8 cellular contexts compared by ENCODE assay signal in genomic region chr11:65425971-65426838, GRCh38. TPM values are rescaled to one million over a fixed set of nuclear protein-coding genes. Genes with fewer than 3 reads are reported as not detected.
A peak's percentile ranks its signal among the peaks of the same experiment; 100 is the strongest.
DNase-seq lines count a peak whose midpoint lies in the region; ATAC-seq and TF ChIP-seq lines count a peak whose summit lies in the region.

No MANE protein-coding gene starts in this region.

- peak; percentile 21 for ATAC-seq in GM21786 (IDR thresholded peaks at IDR 0.05; ENCODE audit: unreplicated experiment)
- no peak for ATAC-seq in HG03196 (IDR thresholded peaks at IDR 0.05; ENCODE audit: unreplicated experiment)

- no peaks in the 10 kb centered on the region for H3K27me3 ChIP-seq in BLaER1
- no peaks in the 10 kb centered on the region for H3K27me3 ChIP-seq in mesenchymal stem cell (ENCODE audit: control insufficient read depth in 1 of 2, insufficient read depth in 1 of 2, low read length in 2 of 2)

- no peaks in the 10 kb centered on the region for H3K79me1 ChIP-seq in mesenchymal stem cell (replicated peaks; ENCODE audit: low read length, poor library complexity, severe bottlenecking)

- DNase-seq in SIG-M5 (lab: John Stamatoyannopoulos, UW) (peak; percentile 98), choroid plexus epithelial cell (ENCODE audit: low read depth) (peak; percentile 82), mesenchymal stem cell (peak; percentile 88), NCI-H1105 treated with DMSO at 0.1 percent for 48 hours (lab: John Stamatoyannopoulos, UW) (no peak)

- peaks cover 85% of the 10 kb centered on the region for H4K20me1 ChIP-seq in BLaER1

- H3K9me3 ChIP-seq in BLaER1: no peaks in the 10 kb centered on the region
- H3K9me3 ChIP-seq in mesenchymal stem cell (ENCODE audit: control insufficient read depth, low read length): no peaks in the 10 kb centered on the region

- H3K14ac ChIP-seq in mesenchymal stem cell (ENCODE audit: low read length in 2 of 2): no peak overlapping the region

- H3K4me1 ChIP-seq in BLaER1: peaks cover 56% of the 10 kb centered on the region
- H3K4me1 ChIP-seq in mesenchymal stem cell (ENCODE audit: control insufficient read depth, insufficient read depth, low read depth, low read length): peaks cover 3% of the 10 kb centered on the region
- no peaks in the 10 kb centered on the region for H3K4me1 ChIP-seq in urinary bladder (ENCODE audit: insufficient read depth)

- no peak overlapping the region for H2AFZ ChIP-seq in mesenchymal stem cell (ENCODE audit: low read depth, low read length)

- H2AK5ac ChIP-seq in mesenchymal stem cell (ENCODE audit: low read length, severe bottlenecking): no peak overlapping the region

- H3K4me3 ChIP-seq in BLaER1: peak overlapping the region; percentile 90
- peak overlapping the region; percentile 77 for H3K4me3 ChIP-seq in choroid plexus epithelial cell (ENCODE audit: low read depth, low read length)
- peak overlapping the region; percentile 37 to 92 for H3K4me3 ChIP-seq in mesenchymal stem cell (ENCODE audit: insufficient read depth in 1 of 2, low read depth in 1 of 2, low read length in 2 of 2)
- H3K4me3 ChIP-seq in urinary bladder (ENCODE audit: low read depth, low read length): peak overlapping the region; percentile 87

- H3K36me3 ChIP-seq in BLaER1: peaks cover 14% of the 10 kb centered on the region
- peaks cover 7 to 78% of the 10 kb centered on the region in 2 experiments for H3K36me3 ChIP-seq in mesenchymal stem cell (ENCODE audit: control insufficient read depth in 1 of 2, insufficient read depth in 2 of 2, low read depth in 1 of 2, low read length in 2 of 2)
- H3K36me3 ChIP-seq in urinary bladder (ENCODE audit: insufficient read depth): no peaks in the 10 kb centered on the region

- H3K23ac ChIP-seq in mesenchymal stem cell (ENCODE audit: low read length in 2 of 2): no peak overlapping the region

- no peak for TF ChIP-seq CTCF in choroid plexus epithelial cell (conservative IDR thresholded peaks at IDR 0.05; ENCODE audit: low read depth, low read length)

- 12% methylated on average over 5 of the region's 9 CpGs for WGBS in mesenchymal stem cell
- 6% methylated on average over 9 of the region's 9 CpGs for WGBS in urinary bladder

- H2BK120ac ChIP-seq in mesenchymal stem cell (ENCODE audit: low read depth, low read length): no peak overlapping the region

- H3K18ac ChIP-seq in mesenchymal stem cell (ENCODE audit: low read depth in 1 of 2, low read length in 2 of 2): no peak overlapping the region

- H4K8ac ChIP-seq in mesenchymal stem cell (ENCODE audit: low read length): no peak overlapping the region

- H3K9ac ChIP-seq in BLaER1: peak overlapping the region; percentile 99
- H3K9ac ChIP-seq in mesenchymal stem cell (ENCODE audit: low read length): peak overlapping the region; percentile 99

- peak overlapping the region; percentile 94 for H3K4me2 ChIP-seq in BLaER1
- H3K4me2 ChIP-seq in mesenchymal stem cell (ENCODE audit: low read length, poor library complexity, severe bottlenecking): peak overlapping the region; percentile 25

- H2BK12ac ChIP-seq in mesenchymal stem cell (ENCODE audit: low read length in 2 of 2): no peak overlapping the region

- no peak overlapping the region for H3K4ac ChIP-seq in mesenchymal stem cell (ENCODE audit: low read depth in 1 of 2, low read length in 2 of 2)

- no peak overlapping the region for H2BK5ac ChIP-seq in mesenchymal stem cell (ENCODE audit: low read depth, low read length, poor library complexity, severe bottlenecking)

- no peak overlapping the region for H4K91ac ChIP-seq in mesenchymal stem cell (ENCODE audit: low read length)

- H3K27ac ChIP-seq in BLaER1: peak overlapping the region; percentile 99
- peak overlapping the region; percentile 84 for H3K27ac ChIP-seq in mesenchymal stem cell (ENCODE audit: low read length, poor library complexity, severe bottlenecking)
- H3K27ac ChIP-seq in urinary bladder (ENCODE audit: low read depth): peak overlapping the region; percentile 60

- no peak overlapping the region for H2BK15ac ChIP-seq in mesenchymal stem cell (ENCODE audit: low read depth, poor library complexity, severe bottlenecking)

RNA-seq across cellular contexts. Expression of gene NEAT1, which starts 3.6 kb away (rescaled TPM):
- 51.2 TPM for polyA plus RNA-seq in mesenchymal stem cell (2013, experiment 1 of 2)
- 44.5 TPM for polyA plus RNA-seq in mesenchymal stem cell (2013, experiment 2 of 2)
- total RNA-seq in urinary bladder: 104 TPM
- 450 TPM for polyA plus RNA-seq in urinary bladder

RNA-seq across cellular contexts. Expression of gene FRMD8, which starts 39.8 kb away (rescaled TPM):
- 24.6 TPM for polyA plus RNA-seq in mesenchymal stem cell (2013, experiment 1 of 2)
- 25.1 TPM for polyA plus RNA-seq in mesenchymal stem cell (2013, experiment 2 of 2)
- 17.3 TPM for total RNA-seq in urinary bladder
- 26.3 TPM for polyA plus RNA-seq in urinary bladder

RNA-seq across cellular contexts. Expression of gene SLC25A45, which starts 43.8 kb away (rescaled TPM):
- 2.2 TPM for polyA plus RNA-seq in mesenchymal stem cell (2013, experiment 1 of 2)
- 1.9 TPM for polyA plus RNA-seq in mesenchymal stem cell (2013, experiment 2 of 2)
- total RNA-seq in urinary bladder: 5.0 TPM
- polyA plus RNA-seq in urinary bladder: 4.3 TPM
